12 cellular contexts compared by ENCODE assay signal in genomic region chr1:187244623-187245022, GRCh38.
DNase-seq lines count a peak whose midpoint lies in the region; ATAC-seq and TF ChIP-seq lines count a peak whose summit lies in the region.
"Had no signal": no experiment of that assay in that cellular context is flagged by ENCODE, and none has a peak within 500 bp of the region (broad histone marks: within the 10 kb centered on the region; RNA-seq: fewer than 3 reads in every experiment).

No MANE protein-coding gene starts in this region.

- WGBS in mammary epithelial cell (ENCODE audit: low coverage, missing lambda C conversion rate) = 0% methylated on average over 4 of the region's 4 CpGs

- no peaks in the 10 kb centered on the region for H3K27me3 ChIP-seq in mammary epithelial cell (ENCODE audit: insufficient read depth, low read length)

- dilution Hi-C loops in mammary epithelial cell (cut with HindIII; ENCODE audit: low sequenced_read_pairs) = no loop called here

- no peaks in the 10 kb centered on the region for H3K9me3 ChIP-seq in mammary epithelial cell (replicated peaks; ENCODE audit: insufficient read depth, low read length)

- H3K9ac ChIP-seq in mammary epithelial cell (ENCODE audit: insufficient read depth, low read length) = no peak overlapping the region

- BruUV-seq in mammary epithelial cell (replicated peaks; lab: Mats Ljungman, UMichigan) = no TSS peak

- intact Hi-C loops in mammary epithelial cell (cut with micrococcal nuclease) = no loop called here

- DNase-seq in HPDE6-E6E7 (ENCODE audit: extremely low spot score) (peak; percentile 39), NCI-H345 (lab: John Stamatoyannopoulos, UW) (peak; percentile 89), mammary epithelial cell (peak; percentile 54), smooth muscle cell of the brain vasculature (ENCODE audit: low read depth, low spot score) (peak; percentile 24)
- DNase-seq in activated CD8-positive, alpha-beta memory T cell treated with anti-CD3 and anti-CD28 coated beads for 24 hours = no peak
- DNase-seq: activated gamma-delta T cell, dermis blood vessel endothelial cell, head of caudate nucleus, KBM-7, mesenchymal stem cell had no signal

- no peaks in the 10 kb centered on the region for H3K4me1 ChIP-seq in mammary epithelial cell (ENCODE audit: insufficient read depth, low read length)

- TF ChIP-seq CTCF in mammary epithelial cell (conservative IDR thresholded peaks at IDR 0.05 in 1 of 2, IDR thresholded peaks at IDR 0.05 in 1 of 2; ENCODE audit: extremely low read depth in 1 of 2, insufficient read depth in 1 of 2, low read depth in 1 of 2, low read length in 2 of 2) = no peak

- no peaks in the 10 kb centered on the region for H3K36me3 ChIP-seq in mammary epithelial cell (ENCODE audit: insufficient read depth, low read length)

- H2AFZ ChIP-seq in mammary epithelial cell (ENCODE audit: low read depth, low read length) = no peak overlapping the region

- CTCF ChIA-PET in mammary epithelial cell (lab: Charles Lee; ENCODE audit: low non-redundant PET) = interaction anchor here (0.6 to 0.7 kb wide), 3 partner anchors 10 to 877 kb away, joined by 8 to 22 read pairs (median 15); no protein-coding TSS in a partner anchor

- ATAC-seq in GM18907 (IDR thresholded peaks at IDR 0.05; ENCODE audit: unreplicated experiment) (no peak), HG02571 (IDR thresholded peaks at IDR 0.05; ENCODE audit: unreplicated experiment) (no peak)

- H3K27ac ChIP-seq in mammary epithelial cell (ENCODE audit: insufficient read depth, low read depth, low read length) = no peak overlapping the region

- H3K4me2 ChIP-seq in mammary epithelial cell (ENCODE audit: insufficient read depth, low read depth, low read length) = peak overlapping the region; percentile 36

- H4K20me1 ChIP-seq in mammary epithelial cell (ENCODE audit: insufficient read depth, low read length) = no peaks in the 10 kb centered on the region

- H3K4me3 ChIP-seq in mammary epithelial cell (replicated peaks in 1 of 3; ENCODE audit: insufficient read depth in 1 of 3, low read depth in 2 of 3, low read length in 3 of 3) = no peak overlapping the region

- in situ Hi-C loops in mammary epithelial cell (cut with MboI; ENCODE audit: low sequenced_read_pairs in 2 of 2) = no loop called here

- no peaks in the 10 kb centered on the region for H3K79me2 ChIP-seq in mammary epithelial cell (ENCODE audit: insufficient read depth, low read length)
